ENCODE assay signal across 1 cellular context in the genomic region with DNA sequence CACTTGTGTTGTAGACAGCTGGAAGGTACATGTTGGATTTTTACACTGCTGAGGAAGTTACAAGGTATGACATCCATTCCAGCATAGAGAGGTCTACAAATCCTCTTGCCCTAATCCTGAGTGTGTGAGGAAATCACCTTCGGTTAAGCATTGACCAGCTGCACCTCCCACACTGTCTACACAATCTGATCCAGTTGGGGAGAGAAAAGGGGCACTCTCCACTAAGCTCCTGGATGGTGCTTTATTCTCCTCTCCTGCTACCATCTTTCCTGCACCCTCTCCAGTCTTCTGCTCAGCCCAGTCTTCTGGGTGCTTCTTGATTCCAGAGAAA.
TF ChIP-seq lines count a peak whose summit lies in the region.

Gene OR6J1 (minus strand): TSS at position 48 of the 331 bp plus-strand sequence. CDS start 9,541 bp downstream, outside the sequence.

TF ChIP-seq in A549, 52 proteins besides CTCF, POLR2A, EP300 and RAD21 (continued from another document):
- TF ChIP-seq HEYL (CRISPR knock-in tag; IDR thresholded peaks at IDR 0.05) (no peak), FOSB (CRISPR knock-in tag; IDR thresholded peaks at IDR 0.05) (no peak)
